In the genomic region with DNA sequence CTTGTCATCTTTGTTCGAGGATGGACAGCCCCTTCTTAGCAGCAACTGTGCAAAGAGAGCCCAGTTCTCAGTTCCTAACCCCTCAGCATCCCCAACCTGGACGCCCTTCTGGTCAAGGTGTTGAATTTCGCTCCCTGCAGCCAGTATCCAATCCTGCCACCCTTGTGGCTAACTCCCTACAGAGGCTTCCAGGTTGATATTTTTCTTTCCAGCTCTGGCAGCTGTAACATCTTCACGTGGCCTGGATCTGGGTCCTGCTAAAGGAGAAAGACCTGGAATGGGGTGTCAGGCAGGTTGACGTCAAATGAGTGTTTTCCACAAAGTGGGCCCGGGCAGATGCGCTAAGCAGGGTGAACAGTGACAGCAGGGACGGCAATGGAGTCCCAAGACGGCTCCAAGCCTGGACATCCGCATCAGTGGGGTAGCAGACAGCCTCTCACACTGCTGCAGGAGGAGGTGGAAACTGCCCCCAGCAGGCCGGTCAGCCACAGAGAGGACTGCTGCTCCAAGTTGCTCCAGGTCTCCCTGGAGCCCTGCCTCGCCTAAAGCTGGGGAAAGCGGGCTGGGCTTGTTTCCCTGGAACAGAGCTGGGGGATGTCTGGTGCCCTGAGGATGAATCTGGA, we compare ENCODE assay signal across 9 cellular contexts. TPM values are rescaled to one million over a fixed set of nuclear protein-coding genes. Genes with fewer than 3 reads are reported as not detected.
DNase-seq lines count a peak whose midpoint lies in the region; ATAC-seq and TF ChIP-seq lines count a peak whose summit lies in the region.
"Had no signal": no experiment of that assay in that cellular context is flagged by ENCODE, and none has a peak within 500 bp of the region (broad histone marks: within the 10 kb centered on the region; RNA-seq: fewer than 3 reads in every experiment).

No MANE protein-coding gene starts in this region.

- TF ChIP-seq POLR2A in esophagus muscularis mucosa (IDR thresholded peaks at IDR 0.05; ENCODE audit: low read depth) = no peak
- no peak for TF ChIP-seq POLR2A in prostate gland (IDR thresholded peaks at IDR 0.05)

- H3K4me1 ChIP-seq in ES-I3 (ENCODE audit: insufficient read depth, low read length) (no peaks in the 10 kb centered on the region; the same call in 1 of the 2 replicates), Panc1 (ENCODE audit: control insufficient read depth, insufficient read depth, low read length) (peaks cover 12% of the 10 kb centered on the region), esophagus muscularis mucosa (peaks cover 27 to 45% (median 42%) of the 10 kb centered on the region in 4 donors), prostate gland (replicated peaks) (peaks cover 8% of the 10 kb centered on the region)

- intact Hi-C loops in Panc1 (cut with micrococcal nuclease; ENCODE audit: unreplicated experiment) (no loop called here), esophagus muscularis mucosa (cut with DNase I) (loop anchor here (10.0 kb wide), 1 partner anchor 262 kb away; a partner anchor contains a TSS), prostate gland (cut with DNase I) (no loop called here)

- ATAC-seq in Panc1 = peak; percentile 8
- ATAC-seq in GM21526 (IDR thresholded peaks at IDR 0.05; ENCODE audit: low FRiP score, unreplicated experiment) = no peak
- ATAC-seq in HG03175 (IDR thresholded peaks at IDR 0.05; ENCODE audit: unreplicated experiment) = no peak

- peak overlapping the region; percentile 89 for H3K9ac ChIP-seq in ES-I3 (ENCODE audit: low read depth, low read length)

- H3K27me3 ChIP-seq in Panc1 (ENCODE audit: control insufficient read depth, insufficient read depth, low read length) (no peaks in the 10 kb centered on the region), esophagus muscularis mucosa (peaks cover 0 to 18% (median 0%) of the 10 kb centered on the region in 4 donors), prostate gland (replicated peaks; ENCODE audit: insufficient read depth) (no peaks in the 10 kb centered on the region)

- CTCF ChIA-PET in Panc1 (lab: Charles Lee) = interaction anchor here (1.5 kb wide), 1 partner anchor 17 kb away, joined by 3 read pairs; no protein-coding TSS in a partner anchor

- TF ChIP-seq CTCF in Panc1 (IDR thresholded peaks at IDR 0.05) (no peak), esophagus muscularis mucosa (IDR thresholded peaks at IDR 0.05) (no peak), prostate gland (IDR thresholded peaks at IDR 0.05) (no peak)

- H3K36me3 ChIP-seq in ES-I3 (ENCODE audit: insufficient read depth, low read length) (peaks cover 8% of the 10 kb centered on the region; the same call in 1 of the 2 replicates), Panc1 (ENCODE audit: control insufficient read depth, insufficient read depth, low read length) (peaks cover 14% of the 10 kb centered on the region), esophagus muscularis mucosa (peaks cover 15 to 30% (median 21%) of the 10 kb centered on the region in 4 donors), prostate gland (no peaks in the 10 kb centered on the region)

- POLR2A ChIA-PET in Panc1 (lab: Charles Lee) = no interaction called here

- no peak for TF ChIP-seq EP300 in esophagus muscularis mucosa (IDR thresholded peaks at IDR 0.05)

- in situ Hi-C loops in Panc1 (cut with HindIII; ENCODE audit: low pct_unique_long_range_greater_than_20kb, low sequenced_read_pairs) = no loop called here

- BruUV-seq in Panc1 (replicated peaks; lab: Mats Ljungman, UMichigan) = TSS peak; percentile 84

- H3K4me3 ChIP-seq in Panc1 (ENCODE audit: low read depth in 2 of 2, low read length in 2 of 2) = peak overlapping the region; percentile 64 to 97
- peak overlapping the region; percentile 90 to 97 (median 96) for H3K4me3 ChIP-seq in esophagus muscularis mucosa
- H3K4me3 ChIP-seq in prostate gland = peak overlapping the region; percentile 94 to 97

- WGBS in esophagus muscularis mucosa = 74% methylated on average over 9 of the region's 13 CpGs
- 82% methylated on average over 13 of the region's 13 CpGs for WGBS in prostate gland

- H3K9me3 ChIP-seq in ES-I3 (ENCODE audit: control insufficient read depth, insufficient read depth, low read length) (no peaks in the 10 kb centered on the region), Panc1 (ENCODE audit: control insufficient read depth, insufficient read depth, low read depth, low read length) (no peaks in the 10 kb centered on the region), esophagus muscularis mucosa (no peaks in the 10 kb centered on the region), prostate gland (no peaks in the 10 kb centered on the region)

- DNase-seq in Panc1 (ENCODE audit: low read depth, low spot score) = no peak
- no peak for DNase-seq in esophagus muscularis mucosa (ENCODE audit: extremely low spot score)
- no peak for DNase-seq in prostate gland (ENCODE audit: low spot score)
- DNase-seq in stimulated activated naive CD4-positive, alpha-beta T cell (lab: John Stamatoyannopoulos, UW) = no peak
- no peak for DNase-seq in GDM1 (lab: John Stamatoyannopoulos, UW)

- H3K27ac ChIP-seq in Panc1 (ENCODE audit: low read length) (peak overlapping the region; percentile 94), esophagus muscularis mucosa (replicated peaks in 1 of 4) (peak overlapping the region; percentile 83 to 87 (median 84)), prostate gland (peak overlapping the region; percentile 79 to 81)

RNA-seq across cellular contexts. Expression of a gene that starts 1.0 kb away (rescaled TPM):
- total RNA-seq in Panc1 (2021; ENCODE audit: unreplicated experiment) = 43.0 TPM
- 24.9 TPM for polyA plus RNA-seq in Panc1 (2012; ENCODE audit: insufficient read length)
- total RNA-seq in esophagus muscularis mucosa = 10 to 100 TPM; 17.9 to 32.1 (median 29.7) TPM
- 10 to 100 TPM; 28.8 to 46.0 TPM for total RNA-seq in prostate gland

RNA-seq across cellular contexts. Expression of a gene that starts 18.7 kb away (rescaled TPM):
- total RNA-seq in Panc1 (2021; ENCODE audit: unreplicated experiment) = 9.0 TPM
- polyA plus RNA-seq in Panc1 (2012; ENCODE audit: insufficient read length) = 3.9 TPM
- total RNA-seq in esophagus muscularis mucosa = not detected
- not detected for total RNA-seq in prostate gland
- polyA plus RNA-seq: adipose tissue had no signal

RNA-seq across cellular contexts. Expression of a gene that starts 37.3 kb away (rescaled TPM):
- 5.5 TPM for total RNA-seq in Panc1 (2021; ENCODE audit: unreplicated experiment)
- polyA plus RNA-seq in Panc1 (2012; ENCODE audit: insufficient read length) = 3.2 TPM
- total RNA-seq in esophagus muscularis mucosa = under 1 TPM in 2 of 4 donors, not detected in 2; 0.17 to 0.45 TPM
- 1 to 10 TPM in 1 of 2 donors, not detected in 1; 1.2 TPM for total RNA-seq in prostate gland

RNA-seq across cellular contexts. Expression of a gene that starts 55.7 kb away (rescaled TPM):
- 110 TPM for total RNA-seq in Panc1 (2021; ENCODE audit: unreplicated experiment)
- 124 TPM for polyA plus RNA-seq in Panc1 (2012; ENCODE audit: insufficient read length)
- total RNA-seq in esophagus muscularis mucosa = 10 to 100 TPM; 35.8 to 50.9 (median 39.5) TPM
- 10 to 100 TPM; 43.6 to 85.6 TPM for total RNA-seq in prostate gland
